8 cellular contexts compared by ENCODE assay signal in genomic region chr17:40355123-40355803, GRCh38. TPM values are rescaled to one million over a fixed set of nuclear protein-coding genes. Genes with fewer than 3 reads are reported as not detected.
A peak's percentile ranks its signal among the peaks of the same experiment; 100 is the strongest.
DNase-seq lines count a peak whose midpoint lies in the region; ATAC-seq and TF ChIP-seq lines count a peak whose summit lies in the region.

No MANE protein-coding gene starts in this region.

- H3K36me3 Mint-ChIP-seq in activated B cell treated with CpG ODN at 0.5 μM for 24 hours (ENCODE audit: low read depth) = peaks cover 45% of the 10 kb centered on the region

- no peaks in the 10 kb centered on the region for H3K9me3 ChIP-seq in breast epithelium

- no peak overlapping the region for H3K4me3 Mint-ChIP-seq in activated B cell treated with CpG ODN at 0.5 μM for 24 hours

- H3K4me1 ChIP-seq in breast epithelium = peaks cover 0 to 1% of the 10 kb centered on the region in 2 donors

- H3K27me3 ChIP-seq in breast epithelium = no peaks in the 10 kb centered on the region

- no peak overlapping the region for H3K4me3 ChIP-seq in LNCaP clone FGC (ENCODE audit: low read depth, low read length)
- no peak overlapping the region for H3K4me3 ChIP-seq in breast epithelium

- peaks cover 44% of the 10 kb centered on the region for H3K4me1 Mint-ChIP-seq in activated B cell treated with CpG ODN at 0.5 μM for 24 hours

- H3K27ac Mint-ChIP-seq in activated B cell treated with CpG ODN at 0.5 μM for 24 hours = peak overlapping the region; percentile 59

- ATAC-seq in activated B cell treated with CpG ODN at 0.5 μM for 24 hours (ENCODE audit: low read depth) (peak; percentile 78), left lobe of liver (peak; percentile 52), HG02870 (IDR thresholded peaks at IDR 0.05; ENCODE audit: unreplicated experiment) (no peak)

- POLR2A ChIA-PET in activated B cell treated with CpG ODN at 0.5 μM for 24 hours (lab: Charles Lee) = interaction anchor here (0.6 to 5.3 kb wide), 14 partner anchors 12 to 178 kb away, joined by 3 to 32 read pairs (median 6); no protein-coding TSS in a partner anchor

- TF ChIP-seq POLR2A in breast epithelium (IDR thresholded peaks at IDR 0.05) = no peak

- peak; percentile 89 for TF ChIP-seq CTCF in LNCaP clone FGC (IDR thresholded peaks at IDR 0.05; ENCODE audit: control insufficient read depth, extremely low read depth, insufficient read depth)
- peak; percentile 53 for TF ChIP-seq CTCF in activated B cell treated with CpG ODN at 0.5 μM for 24 hours (IDR thresholded peaks at IDR 0.05)
- TF ChIP-seq CTCF in breast epithelium (IDR thresholded peaks at IDR 0.05) = peak; percentile 95 to 99 (median 98)

- intact Hi-C loops in activated B cell treated with CpG ODN at 0.5 μM for 24 hours (cut with micrococcal nuclease) = loop anchor here (1.0 to 5.0 kb wide), 6 partner anchors 14 to 1292 kb away; no protein-coding TSS in a partner anchor
- intact Hi-C loops in breast epithelium (cut with DNase I; ENCODE audit: low total_unique reads) = loop anchor here (5.0 kb wide), 1 partner anchor 53 kb away; no protein-coding TSS in a partner anchor

- H3K27me3 Mint-ChIP-seq in activated B cell treated with CpG ODN at 0.5 μM for 24 hours = no peaks in the 10 kb centered on the region

- peak overlapping the region; percentile 61 to 82 for H3K27ac ChIP-seq in breast epithelium

- DNase-seq in ELR (ENCODE audit: low read depth) (peak; percentile 62), LNCaP clone FGC (ENCODE audit: low read depth) (no peak), activated B cell treated with CpG ODN at 0.5 μM for 24 hours (peak; percentile 86), breast epithelium (ENCODE audit: low spot score in 2 of 2) (peak; percentile 63 to 79), left lobe of liver (ENCODE audit: low spot score) (peak; percentile 80), NCI-H1048 (lab: John Stamatoyannopoulos, UW) (no peak)
- peak; percentile 70 to 84 for DNase-seq in stimulated activated CD4-positive, alpha-beta T cell treated with anti-CD3 and anti-CD28 coated beads, Interleukin-4, amount 100 ng/mL, for 48 hours (ENCODE audit: low read depth in 2 of 2)

- H3K36me3 ChIP-seq in breast epithelium = no peaks in the 10 kb centered on the region

- CTCF ChIA-PET in activated B cell treated with CpG ODN at 0.5 μM for 24 hours (lab: Charles Lee) = interaction anchor here (0.6 to 17.0 kb wide), 26 partner anchors 9 to 1311 kb away, joined by 3 to 466 read pairs (median 4); partner anchors contain the start of genes RARA and TOP2A

- no peaks in the 10 kb centered on the region for H3K9me3 Mint-ChIP-seq in activated B cell treated with CpG ODN at 0.5 μM for 24 hours

RNA-seq across cellular contexts. Expression of gene GJD3, which starts 9.3 kb away (rescaled TPM):
- total RNA-seq in activated B cell treated with CpG ODN at 0.5 μM for 24 hours (not detected in 2 replicates), breast epithelium (not detected), left lobe of liver (0.68 TPM)

RNA-seq across cellular contexts. Expression of gene RARA, which starts 46.3 kb away (rescaled TPM):
- total RNA-seq in activated B cell treated with CpG ODN at 0.5 μM for 24 hours (71.2 and 72.5 TPM in 2 replicates), breast epithelium (10 to 100 TPM; 14.2 to 31.2 (median 25.2) TPM), left lobe of liver (21.3 TPM)

Comparison
In these comparisons a context has a peak if more than half of its experiments do, and no peak if none do; other contexts are left out.
1. DNase-seq: peak in ELR (single experiment), activated B cell treated with CpG ODN at 0.5 μM for 24 hours (single experiment), breast epithelium (2 of 2), left lobe of liver (single experiment) and stimulated activated CD4-positive, alpha-beta T cell treated with anti-CD3 and anti-CD28 coated beads, Interleukin-4, amount 100 ng/mL, for 48 hours (2 of 2); none in LNCaP clone FGC (single experiment) and NCI-H1048 (single experiment).
2. Peak in every context shown above with its lines, with median percentiles within 50 percentile points of each other: CTCF ChIP-seq.